In the genomic region with DNA sequence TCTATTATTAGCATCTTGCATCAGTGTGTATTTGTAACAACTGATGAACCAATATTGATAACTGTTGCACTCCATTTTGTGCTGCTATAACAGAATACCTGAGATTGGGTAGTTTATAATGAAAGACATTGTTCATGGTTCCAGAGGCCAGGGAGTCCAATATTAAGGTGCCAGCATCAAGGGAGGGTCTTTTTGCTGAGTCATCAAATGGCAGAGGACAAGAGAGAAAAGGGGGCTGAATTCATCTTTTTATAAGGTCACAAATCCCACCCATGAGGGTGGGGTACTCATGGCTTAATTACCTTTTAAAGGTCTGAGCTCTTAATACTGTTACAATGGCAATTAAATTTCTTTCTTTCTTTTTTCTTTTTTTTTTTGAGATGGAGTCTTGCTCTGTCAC, we compare ENCODE assay signal across 23 cellular contexts. TPM values are rescaled to one million over a fixed set of nuclear protein-coding genes. Genes with fewer than 3 reads are reported as not detected.
"Had no signal": no experiment of that assay in that cellular context is flagged by ENCODE, and none has a peak within 500 bp of the region (broad histone marks: within the 10 kb centered on the region; RNA-seq: fewer than 3 reads in every experiment).

No MANE protein-coding gene starts in this region.

- H3K36me3 ChIP-seq: colonic mucosa, esophagus squamous epithelium, left lung, prostate gland, suprapubic skin, thyroid gland had no signal

- H3K79me2 ChIP-seq: parathyroid adenoma had no signal

- H3K27me3 ChIP-seq: colonic mucosa, esophagus squamous epithelium, left lung, suprapubic skin, thyroid gland had no signal

- H3K27ac ChIP-seq: colonic mucosa, esophagus squamous epithelium, left lung, parathyroid adenoma, prostate gland, suprapubic skin, thyroid gland had no signal

- H3K9me3 ChIP-seq: colonic mucosa, esophagus squamous epithelium, left lung, prostate gland, suprapubic skin, thyroid gland had no signal

- DNase-seq: colonic mucosa; dermis blood vessel endothelial cell; esophagus squamous epithelium; foreskin fibroblast; head of caudate nucleus; hypothalamus; islet precursor cell; left lung; mesendoderm; naive thymus-derived CD4-positive, alpha-beta T cell; nephron progenitor cell; retina; stimulated activated CD4-positive, alpha-beta T cell treated with anti-CD3 and anti-CD28 coated beads, Interleukin-2, amount 100 ng/mL, for 48 hours; stimulated activated naive CD8-positive, alpha-beta T cell treated with anti-CD3 and anti-CD28 coated beads, Interleukin-15, Interleukin-2, amounts not matched to agents 100 U/mL and 50 U/mL, for 24 hours; thyroid gland had no signal

- ATAC-seq: left lung; naive thymus-derived CD4-positive, alpha-beta T cell; stimulated activated naive CD8-positive, alpha-beta T cell treated with anti-CD3 and anti-CD28 coated beads, Interleukin-15, Interleukin-2, amounts not matched to agents 100 U/mL and 50 U/mL, for 24 hours had no signal

- H3K4me3 ChIP-seq: colonic mucosa, esophagus squamous epithelium, left lung, lung, prostate gland, smooth muscle cell, suprapubic skin, thyroid gland had no signal

- H3K4me3 Mint-ChIP-seq: naive thymus-derived CD4-positive, alpha-beta T cell; nephron progenitor cell; type B pancreatic cell had no signal

- H3K27me3 Mint-ChIP-seq: type B pancreatic cell had no signal

- H3K27ac Mint-ChIP-seq: nephron progenitor cell, type B pancreatic cell had no signal

- H3K4me2 ChIP-seq: smooth muscle cell had no signal

- H2AFZ ChIP-seq: parathyroid adenoma had no signal

- H3K9me3 Mint-ChIP-seq: nephron progenitor cell, type B pancreatic cell had no signal

- H3K36me3 Mint-ChIP-seq: naive thymus-derived CD4-positive, alpha-beta T cell; type B pancreatic cell had no signal

- H3K4me1 ChIP-seq: colonic mucosa, esophagus squamous epithelium, left lung, parathyroid adenoma, prostate gland had no signal

- FAIRE-seq: urothelium cell line had no signal

- H3K9ac ChIP-seq: parathyroid adenoma had no signal

RNA-seq across cellular contexts. Expression of gene MYOZ2, which starts 7.2 kb away (rescaled TPM):
- total RNA-seq: cerebellum; esophagus squamous epithelium; naive thymus-derived CD4-positive, alpha-beta T cell; smooth muscle cell; suprapubic skin; thyroid gland had no signal
- polyA plus RNA-seq: naive thymus-derived CD4-positive, alpha-beta T cell; smooth muscle cell had no signal
